In the genomic region with DNA sequence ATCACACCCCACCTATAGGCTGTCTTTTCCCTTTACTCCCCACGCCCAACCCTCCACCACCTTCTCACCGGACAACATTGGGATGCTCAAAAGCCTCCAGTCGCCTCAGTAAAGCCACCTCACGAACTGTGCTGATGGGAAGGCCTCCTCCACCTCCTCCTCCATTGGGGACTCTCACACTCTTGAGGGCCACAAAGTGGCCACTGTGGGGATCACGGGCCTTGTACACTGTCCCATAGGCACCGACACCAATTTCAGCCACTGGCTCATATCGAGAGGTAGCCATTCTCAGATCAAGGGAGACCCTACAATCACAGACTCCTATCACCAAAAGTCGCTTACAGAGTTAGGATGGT, we compare ENCODE assay signal across 8 cellular contexts. TPM values are rescaled to one million over a fixed set of nuclear protein-coding genes. Genes with fewer than 3 reads are reported as not detected.
DNase-seq lines count a peak whose midpoint lies in the region; FAIRE-seq and TF ChIP-seq lines count a peak whose summit lies in the region.

No MANE protein-coding gene starts in this region.

- H3K4me2 ChIP-seq in parathyroid adenoma (ENCODE audit: low read length), result peak overlapping the region; percentile 88

- H3K36me3 ChIP-seq in ES-I3 (ENCODE audit: insufficient read depth, low read length), result peaks cover 17% of the 10 kb centered on the region; the same call in 1 of the 2 replicates
- H3K36me3 ChIP-seq in parathyroid adenoma (ENCODE audit: control insufficient read depth, insufficient read depth, low read length), result no peaks in the 10 kb centered on the region

- H3K27ac ChIP-seq in RWPE1, result peak overlapping the region; percentile 81
- peak overlapping the region; percentile 88 for H3K27ac ChIP-seq in parathyroid adenoma

- POLR2A ChIA-PET in RWPE1 (lab: Yijun Ruan, JAX; ENCODE audit: low non-redundant PET), result no interaction called here

- CTCF ChIA-PET in RWPE1 (lab: Yijun Ruan, JAX), result no interaction called here

- H3K9me3 ChIP-seq in ES-I3 (ENCODE audit: control insufficient read depth, insufficient read depth, low read length) (no peaks in the 10 kb centered on the region; the same call in 1 of the 2 replicates), parathyroid adenoma (ENCODE audit: control insufficient read depth, low read length) (no peaks in the 10 kb centered on the region)

- FAIRE-seq in RCC 7860 (lab: Jason Lieb, UNC), result no peak

- H3K4me1 ChIP-seq in ES-I3 (ENCODE audit: insufficient read depth, low read length) (peaks cover 7% of the 10 kb centered on the region; the same call in 1 of the 2 replicates), parathyroid adenoma (peaks cover 9% of the 10 kb centered on the region)

- no peaks in the 10 kb centered on the region for H3K27me3 ChIP-seq in parathyroid adenoma (ENCODE audit: control insufficient read depth, insufficient read depth, low read length)

- H2AFZ ChIP-seq in parathyroid adenoma, result peak overlapping the region; percentile 91

- H3K4me3 ChIP-seq in epithelial cell of proximal tubule (ENCODE audit: low read depth, low read length), result peak overlapping the region; percentile 82
- H3K4me3 ChIP-seq in parathyroid adenoma (ENCODE audit: low read depth, low read length), result peak overlapping the region; percentile 94

- DNase-seq in RWPE1 (ENCODE audit: low spot score) (no peak), epithelial cell of proximal tubule (ENCODE audit: low read depth) (no peak), DMS153 (lab: John Stamatoyannopoulos, UW) (no peak), Ammon's horn (ENCODE audit: low spot score) (no peak), RCC 7860 (ENCODE audit: low spot score) (no peak)
- DNase-seq in central memory CD4-positive, alpha-beta T cell, result no peak

- TF ChIP-seq CTCF in RWPE1 (conservative IDR thresholded peaks at IDR 0.05; ENCODE audit: low read depth), result no peak
- no peak for TF ChIP-seq CTCF in epithelial cell of proximal tubule (conservative IDR thresholded peaks at IDR 0.05; ENCODE audit: low read depth, low read length)
- TF ChIP-seq CTCF in parathyroid adenoma (IDR thresholded peaks at IDR 0.05), result no peak

- peaks cover 2% of the 10 kb centered on the region for H3K79me2 ChIP-seq in parathyroid adenoma

- peak overlapping the region; percentile 80 for H3K9ac ChIP-seq in ES-I3 (ENCODE audit: low read depth, low read length)
- no peak overlapping the region for H3K9ac ChIP-seq in parathyroid adenoma

RNA-seq across cellular contexts. Expression of a gene that starts 0.7 kb away (rescaled TPM):
- total RNA-seq in epithelial cell of proximal tubule, result 178 and 363 TPM in 2 replicates

RNA-seq across cellular contexts. Expression of a gene that starts 3.5 kb away (rescaled TPM):
- total RNA-seq in epithelial cell of proximal tubule, result 4.5 and 4.7 TPM in 2 replicates

RNA-seq across cellular contexts. Expression of a gene that starts 6.6 kb away (rescaled TPM):
- total RNA-seq in epithelial cell of proximal tubule, result 31.6 and 40.4 TPM in 2 replicates

RNA-seq across cellular contexts. Expression of a gene that starts 12.9 kb away (rescaled TPM):
- total RNA-seq in epithelial cell of proximal tubule, result under 0.01 TPM in 1 of 2 replicates, not detected in the other

RNA-seq across cellular contexts. Expression of a gene that starts 15.5 kb away (rescaled TPM):
- total RNA-seq in epithelial cell of proximal tubule, result 0.87 and 3.6 TPM in 2 replicates
